Comparison of ENCODE assay signal across 24 cellular contexts in the genomic region with DNA sequence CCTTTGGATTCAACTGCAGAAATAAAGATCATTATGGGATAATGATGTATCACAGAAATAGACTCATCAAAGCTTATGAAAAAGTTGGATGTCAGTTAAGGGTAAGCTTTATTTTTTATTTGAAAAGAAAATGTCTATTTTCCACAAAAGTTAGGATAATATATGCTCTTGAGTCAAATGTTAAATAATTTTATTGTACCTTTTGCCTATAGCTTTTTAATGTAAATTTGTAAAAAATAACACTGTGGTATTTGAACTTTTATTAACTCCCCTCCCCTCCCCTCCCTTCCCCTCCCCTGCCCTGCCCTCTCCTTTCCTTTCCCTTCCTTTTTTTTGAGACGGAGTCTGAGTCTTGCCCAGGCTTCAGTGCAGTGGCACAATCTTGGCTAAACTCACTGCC.
"Had no signal": no experiment of that assay in that cellular context is flagged by ENCODE, and none has a peak within 500 bp of the region (broad histone marks: within the 10 kb centered on the region; RNA-seq: fewer than 3 reads in every experiment).

No MANE protein-coding gene starts in this region.

- H3K27ac Mint-ChIP-seq: dendritic cell treated with granulocyte-macrophage colony-stimulating factor and Interleukin-4, amounts not matched to agents 40 ng/mL and 50 ng/mL, for 4 days; endodermal cell; mesothelial cell of epicardium had no signal

- H3K4me1 Mint-ChIP-seq: endodermal cell had no signal

- DNase-seq: colonic mucosa; cortex of kidney; effector CD8-positive, alpha-beta T cell; effector memory CD8-positive, alpha-beta T cell; endodermal cell; erythroblast; esophagus squamous epithelium; foreskin fibroblast; foreskin melanocyte; gastrocnemius medialis; glutamatergic neuron; head of caudate nucleus; heart right ventricle; hippocampal formation; left cardiac atrium; left lung; left ventricle myocardium superior; lower lobe of right lung; mesenchymal stem cell; mucosa of descending colon had no signal

- H3K4me3 Mint-ChIP-seq: dendritic cell treated with granulocyte-macrophage colony-stimulating factor and Interleukin-4, amounts not matched to agents 40 ng/mL and 50 ng/mL, for 4 days; effector memory CD8-positive, alpha-beta T cell; endodermal cell; mesothelial cell of epicardium had no signal

- H3K4me3 ChIP-seq: colonic mucosa, esophagus squamous epithelium, gastrocnemius medialis, heart right ventricle, left lung, lower lobe of right lung, mucosa of descending colon had no signal

- H3K9me3 Mint-ChIP-seq: dendritic cell treated with granulocyte-macrophage colony-stimulating factor and Interleukin-4, amounts not matched to agents 40 ng/mL and 50 ng/mL, for 4 days; effector memory CD8-positive, alpha-beta T cell; endodermal cell; mesothelial cell of epicardium had no signal

- H3K27ac ChIP-seq: colonic mucosa, epithelial cell of prostate, esophagus squamous epithelium, heart right ventricle, left lung, lower lobe of right lung had no signal

- H3K27me3 ChIP-seq: colonic mucosa, esophagus squamous epithelium, gastrocnemius medialis, heart right ventricle, left lung had no signal

- ATAC-seq: effector memory CD8-positive, alpha-beta T cell; esophagus mucosa; heart right ventricle; left cardiac atrium; left lung; left ventricle myocardium superior; lower lobe of right lung; mucosa of descending colon had no signal

- H3K4me1 ChIP-seq: colonic mucosa, esophagus squamous epithelium, heart right ventricle, left lung, lower lobe of right lung had no signal

- H3K27me3 Mint-ChIP-seq: dendritic cell treated with granulocyte-macrophage colony-stimulating factor and Interleukin-4, amounts not matched to agents 40 ng/mL and 50 ng/mL, for 4 days; effector memory CD8-positive, alpha-beta T cell had no signal

- H3K9me3 ChIP-seq: colonic mucosa, esophagus squamous epithelium, gastrocnemius medialis, heart right ventricle, left lung, lower lobe of right lung, mucosa of descending colon had no signal
